15 cellular contexts compared by ENCODE assay signal in genomic region chr9:76697554-76697953, GRCh38.
A peak's percentile ranks its signal among the peaks of the same experiment; 100 is the strongest.
DNase-seq lines count a peak whose midpoint lies in the region; ATAC-seq and TF ChIP-seq lines count a peak whose summit lies in the region.
"Had no signal": no experiment of that assay in that cellular context is flagged by ENCODE, and none has a peak within 500 bp of the region (broad histone marks: within the 10 kb centered on the region; RNA-seq: fewer than 3 reads in every experiment).

No MANE protein-coding gene starts in this region.

- H3K27ac ChIP-seq in HL-60 (replicated peaks), result peak overlapping the region; percentile 18; the same call in 1 of the 2 replicates
- no peak overlapping the region for H3K27ac ChIP-seq in WERI-Rb-1

- H3K9me3 ChIP-seq in WERI-Rb-1 (ENCODE audit: severe bottlenecking), result no peaks in the 10 kb centered on the region

- peaks cover 61% of the 10 kb centered on the region for H3K27me3 Mint-ChIP-seq in stimulated activated naive CD8-positive, alpha-beta T cell treated with anti-CD3 and anti-CD28 coated beads, Interleukin-15, amount 100 ng/mL, for 72 hours

- H3K4me3 ChIP-seq in HL-60 (replicated peaks; ENCODE audit: insufficient read depth, low read length) (no peak overlapping the region), choroid plexus epithelial cell (ENCODE audit: low read depth, low read length) (no peak overlapping the region), WERI-Rb-1 (ENCODE audit: low read depth, low read length) (no peak overlapping the region)

- no peak for DNase-seq in stimulated activated naive CD8-positive, alpha-beta T cell treated with anti-CD3 and anti-CD28 coated beads, Interleukin-15, Interleukin-2, amounts not matched to agents 100 U/mL and 50 U/mL, for 24 hours
- no peak for DNase-seq in stimulated activated naive CD8-positive, alpha-beta T cell treated with anti-CD3 and anti-CD28 coated beads, Interleukin-15, amount 100 ng/mL, for 72 hours
- DNase-seq in HL-60 (ENCODE audit: low read depth in 1 of 2, low spot score in 1 of 2) (no peak), choroid plexus epithelial cell (ENCODE audit: low read depth) (peak; percentile 18), NCI-H1694 (lab: John Stamatoyannopoulos, UW) (no peak), globus pallidus (ENCODE audit: low spot score) (no peak), WERI-Rb-1 (no peak)
- DNase-seq: C1 segment of cervical spinal cord, EL, GF-D8, KBM-7, MM.1S, NCI-H1048, NCI-H146 had no signal

- no peak overlapping the region for H3K27ac Mint-ChIP-seq in stimulated activated naive CD8-positive, alpha-beta T cell treated with anti-CD3 and anti-CD28 coated beads, Interleukin-15, amount 100 ng/mL, for 72 hours

- H3K36me3 ChIP-seq in WERI-Rb-1, result no peaks in the 10 kb centered on the region

- no peaks in the 10 kb centered on the region for H3K4me1 Mint-ChIP-seq in stimulated activated naive CD8-positive, alpha-beta T cell treated with anti-CD3 and anti-CD28 coated beads, Interleukin-15, amount 100 ng/mL, for 72 hours

- no peaks in the 10 kb centered on the region for H3K9me3 Mint-ChIP-seq in stimulated activated naive CD8-positive, alpha-beta T cell treated with anti-CD3 and anti-CD28 coated beads, Interleukin-15, amount 100 ng/mL, for 72 hours

- TF ChIP-seq CTCF in HL-60 (IDR thresholded peaks at IDR 0.05; ENCODE audit: insufficient read depth, low read length) (no peak), choroid plexus epithelial cell (conservative IDR thresholded peaks at IDR 0.05; ENCODE audit: low read depth, low read length) (no peak), WERI-Rb-1 (IDR thresholded peaks at IDR 0.05; ENCODE audit: low read depth, low read length) (no peak)

- H3K4me3 Mint-ChIP-seq in stimulated activated naive CD8-positive, alpha-beta T cell treated with anti-CD3 and anti-CD28 coated beads, Interleukin-15, amount 100 ng/mL, for 72 hours, result no peak overlapping the region

- no peaks in the 10 kb centered on the region for H3K27me3 ChIP-seq in HL-60 (ENCODE audit: insufficient read depth, poor library complexity, severe bottlenecking)
- H3K27me3 ChIP-seq in WERI-Rb-1 (ENCODE audit: insufficient read depth, low read depth, severe bottlenecking), result no peaks in the 10 kb centered on the region

- peak; percentile 3 for ATAC-seq in stimulated activated naive CD8-positive, alpha-beta T cell treated with anti-CD3 and anti-CD28 coated beads, Interleukin-15, Interleukin-2, amounts not matched to agents 100 U/mL and 50 U/mL, for 24 hours
- no peak for ATAC-seq in stimulated activated naive CD8-positive, alpha-beta T cell treated with anti-CD3 and anti-CD28 coated beads, Interleukin-15, amount 100 ng/mL, for 72 hours
- ATAC-seq: Right ventricle myocardium inferior had no signal
